Comparison of ENCODE assay signal across 17 cellular contexts in the genomic region with DNA sequence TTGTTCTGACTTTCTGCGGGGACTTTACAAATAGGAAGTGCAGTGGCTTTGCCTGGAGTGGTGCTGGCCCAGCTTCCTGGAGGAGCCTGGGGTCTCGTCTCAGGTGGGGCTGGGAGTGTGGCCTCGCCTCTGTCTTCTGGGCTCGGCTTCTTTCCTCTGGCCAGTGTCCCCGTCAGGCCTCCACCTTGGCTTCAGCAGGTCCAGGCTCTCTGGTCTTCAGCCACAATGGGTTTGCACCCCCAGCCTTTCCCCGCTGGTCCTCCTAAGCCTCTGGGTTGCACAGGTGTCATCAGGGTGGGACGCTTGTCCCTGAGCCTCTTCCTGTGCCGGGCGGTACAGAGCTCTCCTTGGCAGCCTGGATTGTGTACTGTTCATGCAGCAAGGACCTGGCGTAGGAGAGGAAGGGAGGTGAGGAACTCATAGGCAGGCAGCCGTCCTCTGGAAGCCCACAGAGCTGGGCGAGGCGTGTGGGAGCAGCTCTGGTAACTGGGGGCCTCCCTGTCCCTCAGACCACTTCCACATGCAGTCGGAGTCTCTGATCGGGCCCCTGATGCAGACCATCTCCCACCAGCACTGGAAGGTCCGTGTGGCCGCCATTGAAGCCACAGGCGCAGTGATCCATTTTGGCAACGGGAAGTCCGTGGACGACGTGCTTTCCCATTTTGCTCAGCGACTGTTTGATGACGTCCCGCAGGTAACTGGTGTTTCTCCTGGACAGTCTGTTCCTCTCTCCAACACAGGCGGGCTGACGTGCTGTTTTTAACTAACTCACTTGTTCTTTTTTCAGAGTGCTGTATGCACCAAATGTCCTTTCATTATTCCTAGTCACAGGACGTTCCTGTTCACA. TPM values are rescaled to one million over a fixed set of nuclear protein-coding genes. Genes with fewer than 3 reads are reported as not detected.
DNase-seq lines count a peak whose midpoint lies in the region; ATAC-seq and TF ChIP-seq lines count a peak whose summit lies in the region.
"Had no signal": no experiment of that assay in that cellular context is flagged by ENCODE, and none has a peak within 500 bp of the region (broad histone marks: within the 10 kb centered on the region; RNA-seq: fewer than 3 reads in every experiment).

No MANE protein-coding gene starts in this region.

- TF ChIP-seq CTCF in CD8-positive, alpha-beta T cell (IDR thresholded peaks at IDR 0.05) = no peak
- TF ChIP-seq CTCF in body of pancreas (IDR thresholded peaks at IDR 0.05) = no peak
- TF ChIP-seq CTCF in WERI-Rb-1 (IDR thresholded peaks at IDR 0.05; ENCODE audit: low read depth, low read length) = no peak
- TF ChIP-seq CTCF in foreskin keratinocyte (conservative IDR thresholded peaks at IDR 0.05) = no peak

- H3K27me3 Mint-ChIP-seq in CD4-positive, CD25-positive, alpha-beta regulatory T cell = no peaks in the 10 kb centered on the region
- no peaks in the 10 kb centered on the region for H3K27me3 Mint-ChIP-seq in CD8-positive, alpha-beta T cell (ENCODE audit: low read depth)
- H3K27me3 Mint-ChIP-seq in activated naive CD8-positive, alpha-beta T cell treated with anti-CD3 and anti-CD28 coated beads, Interleukin-2, amount 10 ng/mL, durations not matched to agents 7 days and 5 days = no peaks in the 10 kb centered on the region
- no peaks in the 10 kb centered on the region for H3K27me3 Mint-ChIP-seq in natural killer cell treated with Interleukin-12 subunit alpha and Interleukin-12 subunit beta and Interleukin-15 and Interleukin-18, amount 100 ng/mL, for 72 hours
- H3K27me3 Mint-ChIP-seq: stimulated activated naive B cell treated with anti-CD40 and anti-IgM and Interleukin-4, amounts not matched to agents 10 μg/mL and 1 μg/mL and 100 μg/mL, for 72 hours had no signal

- H3K4me1 ChIP-seq in CD4-positive, CD25-positive, alpha-beta regulatory T cell (ENCODE audit: control insufficient read depth, insufficient read depth, low read length, poor library complexity, severe bottlenecking) = peaks cover 19% of the 10 kb centered on the region
- peaks cover 14% of the 10 kb centered on the region for H3K4me1 ChIP-seq in CD8-positive, alpha-beta T cell (ENCODE audit: insufficient read depth, low read length)
- peaks cover 36% of the 10 kb centered on the region for H3K4me1 ChIP-seq in body of pancreas
- no peaks in the 10 kb centered on the region for H3K4me1 ChIP-seq in foreskin keratinocyte

- CTCF ChIA-PET in CD8-positive, alpha-beta T cell (lab: Charles Lee) = no interaction called here

- ATAC-seq in CD4-positive, CD25-positive, alpha-beta regulatory T cell (ENCODE audit: low read depth in 2 of 2) = no peak
- ATAC-seq in CD8-positive, alpha-beta T cell = no peak
- no peak for ATAC-seq in activated naive CD8-positive, alpha-beta T cell treated with anti-CD3 and anti-CD28 coated beads, Interleukin-2, amount 10 ng/mL, durations not matched to agents 7 days and 5 days (ENCODE audit: low read depth)
- no peak for ATAC-seq in natural killer cell treated with Interleukin-12 subunit alpha and Interleukin-12 subunit beta and Interleukin-15 and Interleukin-18, amount 100 ng/mL, for 72 hours
- ATAC-seq in body of pancreas = no peak
- no peak for ATAC-seq in GM21786 (IDR thresholded peaks at IDR 0.05; ENCODE audit: unreplicated experiment)
- ATAC-seq in foreskin keratinocyte = no peak
- ATAC-seq: HepG2; stimulated activated naive B cell treated with anti-CD40 and anti-IgM and Interleukin-4, amounts not matched to agents 10 μg/mL and 1 μg/mL and 100 μg/mL, for 72 hours had no signal

- H3K9me3 ChIP-seq in CD4-positive, CD25-positive, alpha-beta regulatory T cell (ENCODE audit: control insufficient read depth in 2 of 2, low read length in 2 of 2) = peaks cover 6% of the 10 kb centered on the region in 2 experiments
- peaks cover 4% of the 10 kb centered on the region for H3K9me3 ChIP-seq in CD8-positive, alpha-beta T cell (ENCODE audit: low read length)
- H3K9me3 ChIP-seq in body of pancreas (no peaks in the 10 kb centered on the region), WERI-Rb-1 (ENCODE audit: severe bottlenecking) (peaks cover 5% of the 10 kb centered on the region)

- no peak for DNase-seq in CD4-positive, CD25-positive, alpha-beta regulatory T cell
- DNase-seq in CD8-positive, alpha-beta T cell = no peak
- peak; percentile 24 for DNase-seq in activated naive CD8-positive, alpha-beta T cell treated with anti-CD3 and anti-CD28 coated beads, Interleukin-2, amount 10 ng/mL, durations not matched to agents 7 days and 5 days
- no peak for DNase-seq in natural killer cell treated with Interleukin-12 subunit alpha and Interleukin-12 subunit beta and Interleukin-15 and Interleukin-18, amount 100 ng/mL, for 72 hours (ENCODE audit: low spot score)
- DNase-seq in body of pancreas (no peak), WERI-Rb-1 (no peak), foreskin keratinocyte (no peak)
- DNase-seq: C1 segment of cervical spinal cord; DMS79 treated with DMSO at 0.1 percent for 48 hours; endodermal cell; hypothalamus; kidney glomerular epithelial cell; NCI-H2029; NCI-H524; stimulated activated naive B cell treated with anti-CD40 and anti-IgM and Interleukin-4, amounts not matched to agents 10 μg/mL and 1 μg/mL and 100 μg/mL, for 72 hours had no signal

- intact Hi-C loops in CD8-positive, alpha-beta T cell (cut with DNase I, micrococcal nuclease) = loop anchor here in 1 of 2 experiments (5.0 kb wide), 2 partner anchors 212 to 582 kb away; a partner anchor contains a TSS
- intact Hi-C loops in body of pancreas (cut with DNase I) = loop anchor here (5.0 kb wide), 1 partner anchor 397 kb away; no protein-coding TSS in a partner anchor

- peak overlapping the region in 1 of 3 donors; percentile 23 for H3K27ac Mint-ChIP-seq in CD4-positive, CD25-positive, alpha-beta regulatory T cell
- no peak overlapping the region for H3K27ac Mint-ChIP-seq in CD8-positive, alpha-beta T cell
- H3K27ac Mint-ChIP-seq in activated naive CD8-positive, alpha-beta T cell treated with anti-CD3 and anti-CD28 coated beads, Interleukin-2, amount 10 ng/mL, durations not matched to agents 7 days and 5 days = peak overlapping the region; percentile 38
- no peak overlapping the region for H3K27ac Mint-ChIP-seq in natural killer cell treated with Interleukin-12 subunit alpha and Interleukin-12 subunit beta and Interleukin-15 and Interleukin-18, amount 100 ng/mL, for 72 hours
- H3K27ac Mint-ChIP-seq: endodermal cell; stimulated activated naive B cell treated with anti-CD40 and anti-IgM and Interleukin-4, amounts not matched to agents 10 μg/mL and 1 μg/mL and 100 μg/mL, for 72 hours had no signal

- POLR2A ChIA-PET in CD8-positive, alpha-beta T cell (lab: Charles Lee) = interaction anchor here (0.7 kb wide), 1 partner anchor 258 kb away, joined by 3 read pairs; no protein-coding TSS in a partner anchor
- POLR2A ChIA-PET in activated naive CD8-positive, alpha-beta T cell treated with anti-CD3 and anti-CD28 coated beads, Interleukin-2, amount 10 ng/mL, durations not matched to agents 7 days and 5 days (lab: Charles Lee) = no interaction called here

- TF ChIP-seq POLR2A in body of pancreas (IDR thresholded peaks at IDR 0.05) = no peak

- 88 to 90% methylated on average over 15 to 28 of the region's 28 CpGs for WGBS in body of pancreas, 2 donors

- H3K36me3 Mint-ChIP-seq in CD4-positive, CD25-positive, alpha-beta regulatory T cell = peaks cover 11% of the 10 kb centered on the region
- H3K36me3 Mint-ChIP-seq in CD8-positive, alpha-beta T cell = peaks cover 16% of the 10 kb centered on the region
- H3K36me3 Mint-ChIP-seq in activated naive CD8-positive, alpha-beta T cell treated with anti-CD3 and anti-CD28 coated beads, Interleukin-2, amount 10 ng/mL, durations not matched to agents 7 days and 5 days = peaks cover 15% of the 10 kb centered on the region
- peaks cover 8% of the 10 kb centered on the region for H3K36me3 Mint-ChIP-seq in natural killer cell treated with Interleukin-12 subunit alpha and Interleukin-12 subunit beta and Interleukin-15 and Interleukin-18, amount 100 ng/mL, for 72 hours

- peaks cover 15% of the 10 kb centered on the region for H3K36me3 ChIP-seq in CD4-positive, CD25-positive, alpha-beta regulatory T cell (ENCODE audit: control insufficient read depth, insufficient read depth, low read length)
- no peaks in the 10 kb centered on the region for H3K36me3 ChIP-seq in CD8-positive, alpha-beta T cell (ENCODE audit: insufficient read depth, low read length)
- H3K36me3 ChIP-seq in body of pancreas (replicated peaks in 1 of 2; ENCODE audit: insufficient read depth in 1 of 2, low read depth in 2 of 2) (no peaks in the 10 kb centered on the region), WERI-Rb-1 (peaks cover 47% of the 10 kb centered on the region)

- no peak overlapping the region for H3K27ac ChIP-seq in CD4-positive, CD25-positive, alpha-beta regulatory T cell (ENCODE audit: insufficient read depth, low read length, poor library complexity, severe bottlenecking)
- H3K27ac ChIP-seq in CD8-positive, alpha-beta T cell (ENCODE audit: low read depth, low read length) = no peak overlapping the region
- H3K27ac ChIP-seq in body of pancreas = no peak overlapping the region
- H3K27ac ChIP-seq in WERI-Rb-1 = no peak overlapping the region
- H3K27ac ChIP-seq in foreskin keratinocyte = no peak overlapping the region

- peak overlapping the region; percentile 68 to 84 (median 78) for H3K4me3 Mint-ChIP-seq in CD4-positive, CD25-positive, alpha-beta regulatory T cell
- H3K4me3 Mint-ChIP-seq in CD8-positive, alpha-beta T cell = peak overlapping the region; percentile 58
- H3K4me3 Mint-ChIP-seq in activated naive CD8-positive, alpha-beta T cell treated with anti-CD3 and anti-CD28 coated beads, Interleukin-2, amount 10 ng/mL, durations not matched to agents 7 days and 5 days = no peak overlapping the region
- H3K4me3 Mint-ChIP-seq in natural killer cell treated with Interleukin-12 subunit alpha and Interleukin-12 subunit beta and Interleukin-15 and Interleukin-18, amount 100 ng/mL, for 72 hours = peak overlapping the region; percentile 8

- H3K4me1 Mint-ChIP-seq in CD4-positive, CD25-positive, alpha-beta regulatory T cell = peaks cover 0 to 33% (median 20%) of the 10 kb centered on the region in 4 donors
- peaks cover 21% of the 10 kb centered on the region for H3K4me1 Mint-ChIP-seq in CD8-positive, alpha-beta T cell (ENCODE audit: low read depth)
- H3K4me1 Mint-ChIP-seq in activated naive CD8-positive, alpha-beta T cell treated with anti-CD3 and anti-CD28 coated beads, Interleukin-2, amount 10 ng/mL, durations not matched to agents 7 days and 5 days = peaks cover 23% of the 10 kb centered on the region
- peaks cover 20 to 24% of the 10 kb centered on the region in 2 donors for H3K4me1 Mint-ChIP-seq in natural killer cell treated with Interleukin-12 subunit alpha and Interleukin-12 subunit beta and Interleukin-15 and Interleukin-18, amount 100 ng/mL, for 72 hours (ENCODE audit: low read depth in 2 of 2)

- no peaks in the 10 kb centered on the region for H3K27me3 ChIP-seq in CD4-positive, CD25-positive, alpha-beta regulatory T cell (ENCODE audit: control insufficient read depth, insufficient read depth, low read length)
- H3K27me3 ChIP-seq in CD8-positive, alpha-beta T cell (ENCODE audit: insufficient read depth, low read length) = no peaks in the 10 kb centered on the region
- no peaks in the 10 kb centered on the region for H3K27me3 ChIP-seq in body of pancreas
- no peaks in the 10 kb centered on the region for H3K27me3 ChIP-seq in WERI-Rb-1 (ENCODE audit: insufficient read depth, low read depth, severe bottlenecking)
- no peaks in the 10 kb centered on the region for H3K27me3 ChIP-seq in foreskin keratinocyte

- H3K9me3 Mint-ChIP-seq in CD4-positive, CD25-positive, alpha-beta regulatory T cell = peaks cover 0 to 4% (median 0%) of the 10 kb centered on the region in 7 donors
- H3K9me3 Mint-ChIP-seq in CD8-positive, alpha-beta T cell = no peaks in the 10 kb centered on the region
- H3K9me3 Mint-ChIP-seq in activated naive CD8-positive, alpha-beta T cell treated with anti-CD3 and anti-CD28 coated beads, Interleukin-2, amount 10 ng/mL, durations not matched to agents 7 days and 5 days = peaks cover 8% of the 10 kb centered on the region
- H3K9me3 Mint-ChIP-seq in natural killer cell treated with Interleukin-12 subunit alpha and Interleukin-12 subunit beta and Interleukin-15 and Interleukin-18, amount 100 ng/mL, for 72 hours = peaks cover 5% of the 10 kb centered on the region

- no peak overlapping the region for H3K4me3 ChIP-seq in CD4-positive, CD25-positive, alpha-beta regulatory T cell (ENCODE audit: low read depth, low read length)
- H3K4me3 ChIP-seq in CD8-positive, alpha-beta T cell (ENCODE audit: low read depth, low read length) = no peak overlapping the region
- H3K4me3 ChIP-seq in body of pancreas (no peak overlapping the region), WERI-Rb-1 (ENCODE audit: low read depth, low read length) (no peak overlapping the region)

RNA-seq across cellular contexts. Expression of a gene that starts 2.3 kb away (rescaled TPM):
- 12.5 TPM for total RNA-seq in CD4-positive, CD25-positive, alpha-beta regulatory T cell
- polyA plus RNA-seq in CD4-positive, CD25-positive, alpha-beta regulatory T cell = 1 to 10 TPM; 4.9 to 7.0 (median 6.2) TPM
- 10 to 100 TPM; 16.6 to 20.2 TPM for total RNA-seq in CD8-positive, alpha-beta T cell
- 10 to 100 TPM; 26.5 to 28.2 TPM for total RNA-seq in activated naive CD8-positive, alpha-beta T cell treated with anti-CD3 and anti-CD28 coated beads, Interleukin-2, amount 10 ng/mL, durations not matched to agents 7 days and 5 days
- 10 to 100 TPM in 1 of 2 donors, 1 to 10 TPM in 1; 9.8 to 31.9 TPM for total RNA-seq in natural killer cell treated with Interleukin-12 subunit alpha and Interleukin-12 subunit beta and Interleukin-15 and Interleukin-18, amount 100 ng/mL, for 72 hours
- total RNA-seq in body of pancreas (1 to 10 TPM; 2.0 to 3.4 TPM), foreskin keratinocyte (13.9 and 21.7 TPM in 2 replicates)
- polyA plus RNA-seq in foreskin keratinocyte = 15.0 and 25.2 TPM in 2 replicates

RNA-seq across cellular contexts. Expression of a gene that starts 2.9 kb away (rescaled TPM):
- total RNA-seq in CD4-positive, CD25-positive, alpha-beta regulatory T cell = 11.9 TPM
- polyA plus RNA-seq in CD4-positive, CD25-positive, alpha-beta regulatory T cell = 1 to 10 TPM in 3 of 4 donors, under 1 TPM in 1; 0.84 to 3.2 (median 2.0) TPM
- total RNA-seq in CD8-positive, alpha-beta T cell = 1 to 10 TPM; 4.3 to 4.9 TPM
- total RNA-seq in activated naive CD8-positive, alpha-beta T cell treated with anti-CD3 and anti-CD28 coated beads, Interleukin-2, amount 10 ng/mL, durations not matched to agents 7 days and 5 days = 10 to 100 TPM; 18.3 to 22.4 TPM
- total RNA-seq in natural killer cell treated with Interleukin-12 subunit alpha and Interleukin-12 subunit beta and Interleukin-15 and Interleukin-18, amount 100 ng/mL, for 72 hours = 10 to 100 TPM; 19.5 to 53.4 TPM
- total RNA-seq in body of pancreas = 10 to 100 TPM; 17.9 to 46.5 TPM
- 40.4 and 42.4 TPM in 2 replicates for total RNA-seq in foreskin keratinocyte
- 22.6 and 26.3 TPM in 2 replicates for polyA plus RNA-seq in foreskin keratinocyte
